In genomic region chr17:79811036-79811887, GRCh38 we compare ENCODE assay signal across 8 cellular contexts. TPM values are rescaled to one million over a fixed set of nuclear protein-coding genes. Genes with fewer than 3 reads are reported as not detected.
A peak's percentile ranks its signal among the peaks of the same experiment; 100 is the strongest.
DNase-seq lines count a peak whose midpoint lies in the region; ATAC-seq and TF ChIP-seq lines count a peak whose summit lies in the region.

No MANE protein-coding gene starts in this region.

- in situ Hi-C loops in GM13976 (cut with MboI; ENCODE audit: low sequenced_read_pairs, unreplicated experiment): no loop called here

- peak overlapping the region; percentile 55 for H3K4me3 Mint-ChIP-seq in stimulated activated naive CD8-positive, alpha-beta T cell treated with anti-CD3 and anti-CD28 coated beads, Interleukin-15, amount 100 ng/mL, for 72 hours

- no peaks in the 10 kb centered on the region for H3K9me3 ChIP-seq in BE2C

- no peaks in the 10 kb centered on the region for H3K36me3 ChIP-seq in BE2C

- H3K4me1 Mint-ChIP-seq in stimulated activated naive CD8-positive, alpha-beta T cell treated with anti-CD3 and anti-CD28 coated beads, Interleukin-15, amount 100 ng/mL, for 72 hours: peaks cover 71% of the 10 kb centered on the region

- peak; percentile 46 for ATAC-seq in stimulated activated naive CD8-positive, alpha-beta T cell treated with anti-CD3 and anti-CD28 coated beads, Interleukin-15, amount 100 ng/mL, for 72 hours

- peak overlapping the region in 1 of 2 donors; percentile 30 for H3K27ac Mint-ChIP-seq in stimulated activated naive CD8-positive, alpha-beta T cell treated with anti-CD3 and anti-CD28 coated beads, Interleukin-15, amount 100 ng/mL, for 72 hours

- H3K4me3 ChIP-seq in BE2C (ENCODE audit: low read depth, low read length): peak overlapping the region; percentile 62

- no peaks in the 10 kb centered on the region for H3K27me3 ChIP-seq in BE2C

- TF ChIP-seq CTCF in BE2C (IDR thresholded peaks at IDR 0.05; ENCODE audit: low read depth, low read length): peak; percentile 90
- TF ChIP-seq CTCF in GM13976 (IDR thresholded peaks at IDR 0.05; ENCODE audit: borderline replicate concordance, control extremely low read depth, extremely low read depth, insufficient read depth, missing control alignments): peak; percentile 80

- peaks cover 84% of the 10 kb centered on the region for H3K27me3 Mint-ChIP-seq in stimulated activated naive CD8-positive, alpha-beta T cell treated with anti-CD3 and anti-CD28 coated beads, Interleukin-15, amount 100 ng/mL, for 72 hours

- H3K9me3 Mint-ChIP-seq in stimulated activated naive CD8-positive, alpha-beta T cell treated with anti-CD3 and anti-CD28 coated beads, Interleukin-15, amount 100 ng/mL, for 72 hours: no peaks in the 10 kb centered on the region

- H3K4me1 ChIP-seq in BE2C: peaks cover 17% of the 10 kb centered on the region

- DNase-seq in BE2C (peak; percentile 85), GM13976 (ENCODE audit: low spot score) (peak; percentile 74), NCI-H2227 (lab: John Stamatoyannopoulos, UW; ENCODE audit: unreplicated experiment) (peak; percentile 86), hepatic stellate cell (ENCODE audit: low spot score) (peak; percentile 54), NCI-H187 treated with DMSO at 0.1 percent for 48 hours (lab: John Stamatoyannopoulos, UW) (no peak)
- DNase-seq in activated T-cell treated with anti-CD3 and anti-CD28 coated beads, Interleukin-2, amount 50 U/mL, for 48 hours: peak; percentile 57 to 63
- peak in 1 of 2 donors; percentile 58 for DNase-seq in stimulated activated naive CD8-positive, alpha-beta T cell treated with anti-CD3 and anti-CD28 coated beads, Interleukin-15, amount 100 ng/mL, for 72 hours
- DNase-seq in stimulated activated CD4-positive, alpha-beta T cell treated with anti-CD3 and anti-CD28 coated beads, Interleukin-4, amount 100 ng/mL, for 4 hours: no peak

RNA-seq across cellular contexts. Expression of gene CBX8, which starts 14.4 kb away (rescaled TPM):
- 54.5 TPM for polyA plus RNA-seq in BE2C (2012; ENCODE audit: insufficient read depth, insufficient read length, low read depth)

RNA-seq across cellular contexts. Expression of gene CBX4, which starts 28.0 kb away (rescaled TPM):
- 226 TPM for polyA plus RNA-seq in BE2C (2012; ENCODE audit: insufficient read depth, insufficient read length, low read depth)

RNA-seq across cellular contexts. Expression of gene CBX2, which starts 33.3 kb away (rescaled TPM):
- 46.9 TPM for polyA plus RNA-seq in BE2C (2012; ENCODE audit: insufficient read depth, insufficient read length, low read depth)

Comparison
In these comparisons a context has a peak if more than half of its experiments do, and no peak if none do; other contexts are left out.
1. DNase-seq: peak in BE2C (single experiment), GM13976 (single experiment), NCI-H2227 (single experiment), activated T-cell treated with anti-CD3 and anti-CD28 coated beads, Interleukin-2, amount 50 U/mL, for 48 hours (2 of 2) and hepatic stellate cell (single experiment); none in NCI-H187 treated with DMSO at 0.1 percent for 48 hours (single experiment) and stimulated activated CD4-positive, alpha-beta T cell treated with anti-CD3 and anti-CD28 coated beads, Interleukin-4, amount 100 ng/mL, for 4 hours (0 of 2).